In the genomic region with DNA sequence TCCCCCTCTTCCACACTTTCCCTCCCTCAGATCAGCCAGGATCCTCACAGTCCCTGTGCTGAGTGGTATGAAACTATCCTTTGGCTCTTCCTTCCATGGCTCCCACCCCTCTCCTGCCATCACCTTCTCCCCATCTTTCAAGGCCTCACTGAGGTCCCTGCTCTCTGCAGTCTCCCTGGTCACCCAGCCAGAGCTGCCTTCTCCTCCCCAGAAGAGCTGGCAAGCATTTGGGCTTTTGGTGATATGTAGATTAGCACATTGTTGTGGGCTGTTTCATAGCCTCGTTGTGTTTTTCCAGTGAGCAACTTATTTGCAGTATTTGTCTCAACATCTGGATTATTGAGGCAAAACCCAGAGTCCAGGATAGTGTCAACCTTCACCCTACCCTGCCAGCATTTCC, we compare ENCODE assay signal across 1 cellular context.
TF ChIP-seq lines count a peak whose summit lies in the region.

No MANE protein-coding gene starts in this region.

TF ChIP-seq in WTC11, 78 proteins besides CTCF, POLR2A, EP300 and RAD21 (continued from another document):
- TF ChIP-seq, protein P1, sequence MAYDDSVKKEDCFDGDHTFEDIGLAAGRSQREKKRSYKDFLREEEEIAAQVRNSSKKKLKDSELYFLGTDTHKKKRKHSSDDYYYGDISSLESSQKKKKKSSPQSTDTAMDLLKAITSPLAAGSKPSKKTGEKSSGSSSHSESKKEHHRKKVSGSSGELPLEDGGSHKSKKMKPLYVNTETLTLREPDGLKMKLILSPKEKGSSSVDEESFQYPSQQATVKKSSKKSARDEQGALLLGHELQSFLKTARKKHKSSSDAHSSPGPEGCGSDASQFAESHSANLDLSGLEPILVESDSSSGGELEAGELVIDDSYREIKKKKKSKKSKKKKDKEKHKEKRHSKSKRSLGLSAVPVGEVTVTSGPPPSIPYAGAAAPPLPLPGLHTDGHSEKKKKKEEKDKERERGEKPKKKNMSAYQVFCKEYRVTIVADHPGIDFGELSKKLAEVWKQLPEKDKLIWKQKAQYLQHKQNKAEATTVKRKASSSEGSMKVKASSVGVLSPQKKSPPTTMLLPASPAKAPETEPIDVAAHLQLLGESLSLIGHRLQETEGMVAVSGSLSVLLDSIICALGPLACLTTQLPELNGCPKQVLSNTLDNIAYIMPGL (CRISPR knock-in tag; IDR thresholded peaks at IDR 0.05) = no peak
- TF ChIP-seq, protein P2, sequence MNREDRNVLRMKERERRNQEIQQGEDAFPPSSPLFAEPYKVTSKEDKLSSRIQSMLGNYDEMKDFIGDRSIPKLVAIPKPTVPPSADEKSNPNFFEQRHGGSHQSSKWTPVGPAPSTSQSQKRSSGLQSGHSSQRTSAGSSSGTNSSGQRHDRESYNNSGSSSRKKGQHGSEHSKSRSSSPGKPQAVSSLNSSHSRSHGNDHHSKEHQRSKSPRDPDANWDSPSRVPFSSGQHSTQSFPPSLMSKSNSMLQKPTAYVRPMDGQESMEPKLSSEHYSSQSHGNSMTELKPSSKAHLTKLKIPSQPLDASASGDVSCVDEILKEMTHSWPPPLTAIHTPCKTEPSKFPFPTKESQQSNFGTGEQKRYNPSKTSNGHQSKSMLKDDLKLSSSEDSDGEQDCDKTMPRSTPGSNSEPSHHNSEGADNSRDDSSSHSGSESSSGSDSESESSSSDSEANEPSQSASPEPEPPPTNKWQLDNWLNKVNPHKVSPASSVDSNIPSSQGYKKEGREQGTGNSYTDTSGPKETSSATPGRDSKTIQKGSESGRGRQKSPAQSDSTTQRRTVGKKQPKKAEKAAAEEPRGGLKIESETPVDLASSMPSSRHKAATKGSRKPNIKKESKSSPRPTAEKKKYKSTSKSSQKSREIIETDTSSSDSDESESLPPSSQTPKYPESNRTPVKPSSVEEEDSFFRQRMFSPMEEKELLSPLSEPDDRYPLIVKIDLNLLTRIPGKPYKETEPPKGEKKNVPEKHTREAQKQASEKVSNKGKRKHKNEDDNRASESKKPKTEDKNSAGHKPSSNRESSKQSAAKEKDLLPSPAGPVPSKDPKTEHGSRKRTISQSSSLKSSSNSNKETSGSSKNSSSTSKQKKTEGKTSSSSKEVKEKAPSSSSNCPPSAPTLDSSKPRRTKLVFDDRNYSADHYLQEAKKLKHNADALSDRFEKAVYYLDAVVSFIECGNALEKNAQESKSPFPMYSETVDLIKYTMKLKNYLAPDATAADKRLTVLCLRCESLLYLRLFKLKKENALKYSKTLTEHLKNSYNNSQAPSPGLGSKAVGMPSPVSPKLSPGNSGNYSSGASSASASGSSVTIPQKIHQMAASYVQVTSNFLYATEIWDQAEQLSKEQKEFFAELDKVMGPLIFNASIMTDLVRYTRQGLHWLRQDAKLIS (CRISPR knock-in tag; IDR thresholded peaks at IDR 0.05; ENCODE audit: borderline replicate concordance) = no peak
- TF ChIP-seq, protein P3, sequence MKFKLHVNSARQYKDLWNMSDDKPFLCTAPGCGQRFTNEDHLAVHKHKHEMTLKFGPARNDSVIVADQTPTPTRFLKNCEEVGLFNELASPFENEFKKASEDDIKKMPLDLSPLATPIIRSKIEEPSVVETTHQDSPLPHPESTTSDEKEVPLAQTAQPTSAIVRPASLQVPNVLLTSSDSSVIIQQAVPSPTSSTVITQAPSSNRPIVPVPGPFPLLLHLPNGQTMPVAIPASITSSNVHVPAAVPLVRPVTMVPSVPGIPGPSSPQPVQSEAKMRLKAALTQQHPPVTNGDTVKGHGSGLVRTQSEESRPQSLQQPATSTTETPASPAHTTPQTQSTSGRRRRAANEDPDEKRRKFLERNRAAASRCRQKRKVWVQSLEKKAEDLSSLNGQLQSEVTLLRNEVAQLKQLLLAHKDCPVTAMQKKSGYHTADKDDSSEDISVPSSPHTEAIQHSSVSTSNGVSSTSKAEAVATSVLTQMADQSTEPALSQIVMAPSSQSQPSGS (CRISPR knock-in tag; IDR thresholded peaks at IDR 0.05; ENCODE audit: borderline replicate concordance, low read depth) = no peak
- TF ChIP-seq, protein P4, sequence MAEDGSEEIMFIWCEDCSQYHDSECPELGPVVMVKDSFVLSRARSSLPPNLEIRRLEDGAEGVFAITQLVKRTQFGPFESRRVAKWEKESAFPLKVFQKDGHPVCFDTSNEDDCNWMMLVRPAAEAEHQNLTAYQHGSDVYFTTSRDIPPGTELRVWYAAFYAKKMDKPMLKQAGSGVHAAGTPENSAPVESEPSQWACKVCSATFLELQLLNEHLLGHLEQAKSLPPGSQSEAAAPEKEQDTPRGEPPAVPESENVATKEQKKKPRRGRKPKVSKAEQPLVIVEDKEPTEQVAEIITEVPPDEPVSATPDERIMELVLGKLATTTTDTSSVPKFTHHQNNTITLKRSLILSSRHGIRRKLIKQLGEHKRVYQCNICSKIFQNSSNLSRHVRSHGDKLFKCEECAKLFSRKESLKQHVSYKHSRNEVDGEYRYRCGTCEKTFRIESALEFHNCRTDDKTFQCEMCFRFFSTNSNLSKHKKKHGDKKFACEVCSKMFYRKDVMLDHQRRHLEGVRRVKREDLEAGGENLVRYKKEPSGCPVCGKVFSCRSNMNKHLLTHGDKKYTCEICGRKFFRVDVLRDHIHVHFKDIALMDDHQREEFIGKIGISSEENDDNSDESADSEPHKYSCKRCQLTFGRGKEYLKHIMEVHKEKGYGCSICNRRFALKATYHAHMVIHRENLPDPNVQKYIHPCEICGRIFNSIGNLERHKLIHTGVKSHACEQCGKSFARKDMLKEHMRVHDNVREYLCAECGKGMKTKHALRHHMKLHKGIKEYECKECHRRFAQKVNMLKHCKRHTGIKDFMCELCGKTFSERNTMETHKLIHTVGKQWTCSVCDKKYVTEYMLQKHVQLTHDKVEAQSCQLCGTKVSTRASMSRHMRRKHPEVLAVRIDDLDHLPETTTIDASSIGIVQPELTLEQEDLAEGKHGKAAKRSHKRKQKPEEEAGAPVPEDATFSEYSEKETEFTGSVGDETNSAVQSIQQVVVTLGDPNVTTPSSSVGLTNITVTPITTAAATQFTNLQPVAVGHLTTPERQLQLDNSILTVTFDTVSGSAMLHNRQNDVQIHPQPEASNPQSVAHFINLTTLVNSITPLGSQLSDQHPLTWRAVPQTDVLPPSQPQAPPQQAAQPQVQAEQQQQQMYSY (CRISPR knock-in tag; IDR thresholded peaks at IDR 0.05) = no peak
- TF ChIP-seq, protein P5, sequence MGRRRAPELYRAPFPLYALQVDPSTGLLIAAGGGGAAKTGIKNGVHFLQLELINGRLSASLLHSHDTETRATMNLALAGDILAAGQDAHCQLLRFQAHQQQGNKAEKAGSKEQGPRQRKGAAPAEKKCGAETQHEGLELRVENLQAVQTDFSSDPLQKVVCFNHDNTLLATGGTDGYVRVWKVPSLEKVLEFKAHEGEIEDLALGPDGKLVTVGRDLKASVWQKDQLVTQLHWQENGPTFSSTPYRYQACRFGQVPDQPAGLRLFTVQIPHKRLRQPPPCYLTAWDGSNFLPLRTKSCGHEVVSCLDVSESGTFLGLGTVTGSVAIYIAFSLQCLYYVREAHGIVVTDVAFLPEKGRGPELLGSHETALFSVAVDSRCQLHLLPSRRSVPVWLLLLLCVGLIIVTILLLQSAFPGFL (CRISPR knock-in tag; IDR thresholded peaks at IDR 0.05; ENCODE audit: borderline replicate concordance) = no peak
- no peak for TF ChIP-seq ZNF219 (CRISPR knock-in tag; IDR thresholded peaks at IDR 0.05; ENCODE audit: borderline replicate concordance)
- TF ChIP-seq TP53 (CRISPR knock-in tag; IDR thresholded peaks at IDR 0.05) = no peak
